Comparison of ENCODE assay signal across 27 cellular contexts in genomic region chrX:153746359-153746758, GRCh38. TPM values are rescaled to one million over a fixed set of nuclear protein-coding genes. Genes with fewer than 3 reads are reported as not detected.
DNase-seq lines count a peak whose midpoint lies in the region; ATAC-seq, FAIRE-seq and TF ChIP-seq lines count a peak whose summit lies in the region.
"Had no signal": no experiment of that assay in that cellular context is flagged by ENCODE, and none has a peak within 500 bp of the region (broad histone marks: within the 10 kb centered on the region; RNA-seq: fewer than 3 reads in every experiment).

No MANE protein-coding gene starts in this region.

- H3K27me3 Mint-ChIP-seq in glutamatergic neuron (ENCODE audit: unreplicated experiment): no peaks in the 10 kb centered on the region
- H3K27me3 Mint-ChIP-seq in activated T-helper 2 cell treated with anti-CD3 and anti-CD28 coated beads, Interferon-gamma antibody, Interleukin-2, Interleukin-4, amounts not matched to agents 10 μg/mL and 5 μg/mL and 100 μg/mL, durations not matched to agents 14 hours and 24 hours and 36 hours (ENCODE audit: low read depth): peaks cover 13% of the 10 kb centered on the region

- no peaks in the 10 kb centered on the region for H3K36me3 ChIP-seq in right atrium auricular region
- no peaks in the 10 kb centered on the region for H3K36me3 ChIP-seq in K562 (ENCODE audit: control insufficient read depth, insufficient read depth, low read length)
- H3K36me3 ChIP-seq: BE2C, BLaER1 had no signal

- H3K9me3 ChIP-seq in right atrium auricular region (no peaks in the 10 kb centered on the region), K562 (replicated peaks; ENCODE audit: control insufficient read depth, insufficient read depth, low read depth, low read length) (no peaks in the 10 kb centered on the region)
- H3K9me3 ChIP-seq: A549, BE2C, BLaER1 had no signal

- H3K4me1 ChIP-seq in right atrium auricular region (peaks cover 0 to 7% of the 10 kb centered on the region in 2 donors), K562 (replicated peaks in 1 of 2; ENCODE audit: control insufficient read depth in 2 of 2, insufficient read depth in 2 of 2, low read length in 2 of 2) (peaks cover 0 to 35% of the 10 kb centered on the region in 2 experiments; a peak in 3 of 5 replicates)
- H3K4me1 ChIP-seq: A549 had no signal

- H3K4me3 ChIP-seq in right atrium auricular region: no peak overlapping the region
- no peak overlapping the region for H3K4me3 ChIP-seq in K562
- H3K4me3 ChIP-seq: A549, BLaER1, GM12878 had no signal

- no peaks in the 10 kb centered on the region for H3K36me3 Mint-ChIP-seq in glutamatergic neuron (ENCODE audit: unreplicated experiment)
- no peaks in the 10 kb centered on the region for H3K36me3 Mint-ChIP-seq in activated T-helper 2 cell treated with anti-CD3 and anti-CD28 coated beads, Interferon-gamma antibody, Interleukin-2, Interleukin-4, amounts not matched to agents 10 μg/mL and 5 μg/mL and 100 μg/mL, durations not matched to agents 14 hours and 24 hours and 36 hours (ENCODE audit: low read depth)
- H3K36me3 Mint-ChIP-seq: CD4-positive, alpha-beta memory T cell; CD4-positive, CD25-positive, alpha-beta regulatory T cell had no signal

- no peak for ATAC-seq in K562
- ATAC-seq: A549, GM12878 had no signal

- no peaks in the 10 kb centered on the region for H3K79me2 ChIP-seq in K562 (ENCODE audit: control insufficient read depth, insufficient read depth, low read length)

- no TSS peak for BruUV-seq in K562 (replicated peaks; lab: Mats Ljungman, UMichigan)

- no peak for TF ChIP-seq RAD21 in K562 (CRISPR knock-in tag; conservative IDR thresholded peaks at IDR 0.05 in 1 of 2, IDR thresholded peaks at IDR 0.05 in 1 of 2)

- peak overlapping the region; percentile 16 for H3K4me3 Mint-ChIP-seq in glutamatergic neuron (ENCODE audit: unreplicated experiment)
- no peak overlapping the region for H3K4me3 Mint-ChIP-seq in activated T-helper 2 cell treated with anti-CD3 and anti-CD28 coated beads, Interferon-gamma antibody, Interleukin-2, Interleukin-4, amounts not matched to agents 10 μg/mL and 5 μg/mL and 100 μg/mL, durations not matched to agents 14 hours and 24 hours and 36 hours (ENCODE audit: low read depth)
- H3K4me3 Mint-ChIP-seq: CD14-positive monocyte; CD4-positive, alpha-beta memory T cell; CD4-positive, CD25-positive, alpha-beta regulatory T cell; CD8-positive, alpha-beta memory T cell had no signal

- H3K4me2 ChIP-seq in K562 (ENCODE audit: insufficient read depth, low read length): no peak overlapping the region
- H3K4me2 ChIP-seq: A549, BLaER1 had no signal

- H3K9me1 ChIP-seq in K562 (ENCODE audit: control insufficient read depth, insufficient read depth, low read length): no peaks in the 10 kb centered on the region

- H4K20me1 ChIP-seq in K562 (replicated peaks; ENCODE audit: control insufficient read depth, insufficient read depth, low read length): no peaks in the 10 kb centered on the region
- H4K20me1 ChIP-seq: BLaER1 had no signal

- no peak overlapping the region for H3K27ac ChIP-seq in right atrium auricular region
- no peak overlapping the region for H3K27ac ChIP-seq in K562 (ENCODE audit: extremely low read depth, low read depth, low read length)
- H3K27ac ChIP-seq: 22Rv1, A549, BLaER1 had no signal

- no peak overlapping the region for H3K27ac Mint-ChIP-seq in glutamatergic neuron (ENCODE audit: unreplicated experiment)
- no peak overlapping the region for H3K27ac Mint-ChIP-seq in activated T-helper 2 cell treated with anti-CD3 and anti-CD28 coated beads, Interferon-gamma antibody, Interleukin-2, Interleukin-4, amounts not matched to agents 10 μg/mL and 5 μg/mL and 100 μg/mL, durations not matched to agents 14 hours and 24 hours and 36 hours
- H3K27ac Mint-ChIP-seq: CD14-positive monocyte; CD4-positive, alpha-beta memory T cell; CD4-positive, CD25-positive, alpha-beta regulatory T cell; CD8-positive, alpha-beta memory T cell had no signal

- intact Hi-C loops in cardiac septum (cut with DNase I) (no loop called here), K562 (cut with micrococcal nuclease) (no loop called here)
- intact Hi-C loops in activated T-helper 2 cell treated with anti-CD3 and anti-CD28 coated beads, Interferon-gamma antibody, Interleukin-2, Interleukin-4, amounts not matched to agents 10 μg/mL and 5 μg/mL and 100 μg/mL, durations not matched to agents 14 hours and 24 hours and 36 hours (cut with micrococcal nuclease): no loop called here

- H3K9me3 Mint-ChIP-seq in glutamatergic neuron (ENCODE audit: unreplicated experiment): peaks cover 2% of the 10 kb centered on the region
- no peaks in the 10 kb centered on the region for H3K9me3 Mint-ChIP-seq in activated T-helper 2 cell treated with anti-CD3 and anti-CD28 coated beads, Interferon-gamma antibody, Interleukin-2, Interleukin-4, amounts not matched to agents 10 μg/mL and 5 μg/mL and 100 μg/mL, durations not matched to agents 14 hours and 24 hours and 36 hours
- H3K9me3 Mint-ChIP-seq: CD4-positive, CD25-positive, alpha-beta regulatory T cell; CD8-positive, alpha-beta memory T cell had no signal

- no peak overlapping the region for H3K9ac ChIP-seq in K562 (ENCODE audit: insufficient read depth in 1 of 2, low read depth in 2 of 2, low read length in 2 of 2)
- H3K9ac ChIP-seq: BLaER1 had no signal

- DNase-seq in cardiac septum (ENCODE audit: low spot score) (peak; percentile 1), right atrium auricular region (ENCODE audit: low spot score) (no peak), K562 (ENCODE audit: extremely low read depth in 1 of 4, low spot score in 3 of 4) (no peak), glutamatergic neuron (no peak), AG08395 (ENCODE audit: low spot score) (no peak)
- DNase-seq in activated T-helper 2 cell treated with anti-CD3 and anti-CD28 coated beads, Interferon-gamma antibody, Interleukin-2, Interleukin-4, amounts not matched to agents 10 μg/mL and 5 μg/mL and 100 μg/mL, durations not matched to agents 14 hours and 24 hours and 36 hours (ENCODE audit: low spot score): no peak
- DNase-seq: BE2C; C1 segment of cervical spinal cord; CD4-positive, alpha-beta memory T cell; CD4-positive, CD25-positive, alpha-beta regulatory T cell; CD8-positive, alpha-beta memory T cell; COR-L47; DMS 273 treated with DMSO at 0.1 percent for 48 hours; DMS153; DMS53; DMS79; DND-41; EL; GDM1 had no signal

- POLR2A ChIA-PET in K562 (lab: Yijun Ruan, JAX): no interaction called here

- CTCF ChIA-PET in K562 (lab: Yijun Ruan, JAX; ENCODE audit: low intra/inter-chr PET ratio): no interaction called here

- no peak for TF ChIP-seq POLR2A in K562 (conservative IDR thresholded peaks at IDR 0.05)

- H3K27me3 ChIP-seq in right atrium auricular region: no peaks in the 10 kb centered on the region
- no peaks in the 10 kb centered on the region for H3K27me3 ChIP-seq in K562 (ENCODE audit: control insufficient read depth in 2 of 2, insufficient read depth in 2 of 2, low read length in 2 of 2)
- H3K27me3 ChIP-seq: BE2C had no signal

- in situ Hi-C loops in K562 (cut with MboI): no loop called here

- no peak for FAIRE-seq in K562 (lab: Jason Lieb, UNC)
- FAIRE-seq: A549, GM12878, GM12892, GM18507 had no signal

- no peak for TF ChIP-seq CTCF in right atrium auricular region (IDR thresholded peaks at IDR 0.05)
- TF ChIP-seq CTCF in K562 (IDR thresholded peaks at IDR 0.05 in 2 of 3, conservative IDR thresholded peaks at IDR 0.05 in 1 of 3; ENCODE audit: insufficient read depth in 2 of 3, low read depth in 1 of 3, low read length in 3 of 3): no peak
- TF ChIP-seq CTCF in glutamatergic neuron (IDR thresholded peaks at IDR 0.05; ENCODE audit: partially characterized antibody, unreplicated experiment): no peak

- TF ChIP-seq EP300 in K562 (IDR thresholded peaks at IDR 0.05; ENCODE audit: low read length): no peak

- 58% methylated on average over 2 of the region's 3 CpGs for WGBS in K562 (ENCODE audit: insufficient coverage, low coverage, missing lambda C conversion rate)

- H2AFZ ChIP-seq in K562 (ENCODE audit: low read depth, low read length): no peak overlapping the region

- H3K4me1 Mint-ChIP-seq in glutamatergic neuron (ENCODE audit: low read depth, unreplicated experiment): peaks cover 1% of the 10 kb centered on the region
- peaks cover under 1% of the 10 kb centered on the region for H3K4me1 Mint-ChIP-seq in activated T-helper 2 cell treated with anti-CD3 and anti-CD28 coated beads, Interferon-gamma antibody, Interleukin-2, Interleukin-4, amounts not matched to agents 10 μg/mL and 5 μg/mL and 100 μg/mL, durations not matched to agents 14 hours and 24 hours and 36 hours (ENCODE audit: low read depth)

RNA-seq across cellular contexts. Expression of gene PLXNB3, which starts 17.7 kb away (rescaled TPM):
- total RNA-seq in cardiac septum (7.6 TPM), right atrium auricular region (1 to 10 TPM; 5.6 to 8.2 TPM), K562 (2014; rRNA removed) (1.6 and 2.0 TPM in 2 replicates), K562 (2014; rRNA removed; fragmentation: Illumina TruSeq; extraction: Trizol) (0.22 TPM in 1 of 2 replicates, not detected in the other), K562 (2015; rRNA removed; fragmentation: Illumina TruSeq; extraction: Trizol) (0.25 and 0.72 TPM in 2 replicates), K562 (2021) (1.6 TPM in 2 replicates), glutamatergic neuron (ENCODE audit: unreplicated experiment) (5.8 TPM)
- 2.4 and 18.7 TPM in 2 replicates for total RNA-seq in K562 (2011; cell fraction: chromatin; rRNA removed; ENCODE audit: low replicate concordance)
- 5.5 and 11.0 TPM in 2 replicates for total RNA-seq in K562 (2011; cell fraction: nucleolus; rRNA removed)
- 3.1 and 3.7 TPM in 2 replicates for total RNA-seq in K562 (2011; cell fraction: nucleoplasm; rRNA removed)
- polyA plus RNA-seq in K562 (2011; rRNA removed) (1.5 and 2.4 TPM in 2 replicates), K562 (2014; fragmentation: Illumina TruSeq; extraction: Trizol) (0.40 and 0.50 TPM in 2 replicates), K562 (2014; fragmentation: Nextera tagmentation; extraction: Ambion mirVana) (not detected), K562 (2014; rRNA removed) (1.4 and 1.6 TPM in 2 replicates)
- 0.63 and 1.1 TPM in 2 replicates for polyA plus RNA-seq in K562 (2011; cell fraction: cytosol; rRNA removed)
- 12.2 and 14.5 TPM in 2 replicates for polyA plus RNA-seq in K562 (2011; cell fraction: nucleus; rRNA removed)
- polyA plus RNA-seq in K562 (2012): 0.94 and 1.7 TPM in 2 replicates
- 0.81 and 1.2 TPM in 2 replicates for polyA minus RNA-seq in K562 (2011; rRNA and poly(A)+ RNA removed)
- polyA minus RNA-seq in K562 (2011; cell fraction: cytosol; rRNA and poly(A)+ RNA removed): 1.2 and 2.0 TPM in 2 replicates
- polyA minus RNA-seq in K562 (2011; cell fraction: nucleus; rRNA and poly(A)+ RNA removed): 4.0 and 4.3 TPM in 2 replicates
- 0.62 and 0.91 TPM in 2 replicates for total RNA-seq in activated T-helper 2 cell treated with anti-CD3 and anti-CD28 coated beads, Interferon-gamma antibody, Interleukin-2, Interleukin-4, amounts not matched to agents 10 μg/mL and 5 μg/mL and 100 μg/mL, durations not matched to agents 14 hours and 24 hours and 36 hours
- total RNA-seq: CD4-positive, alpha-beta memory T cell had no signal
- polyA plus RNA-seq: CD14-positive monocyte; CD4-positive, alpha-beta memory T cell; CD4-positive, CD25-positive, alpha-beta regulatory T cell; CD8-positive, alpha-beta memory T cell had no signal

RNA-seq across cellular contexts. Expression of gene ABCD1, which starts 21.7 kb away (rescaled TPM):
- total RNA-seq in cardiac septum: 15.1 TPM
- total RNA-seq in right atrium auricular region: 10 to 100 TPM; 15.2 to 18.0 TPM
- 3.4 and 16.6 TPM in 2 replicates for total RNA-seq in K562 (2011; cell fraction: chromatin; rRNA removed; ENCODE audit: low replicate concordance)
- 12.9 and 17.3 TPM in 2 replicates for total RNA-seq in K562 (2011; cell fraction: nucleolus; rRNA removed)
- total RNA-seq in K562 (2011; cell fraction: nucleoplasm; rRNA removed): 7.3 TPM in 2 replicates
- 3.9 and 6.0 TPM in 2 replicates for total RNA-seq in K562 (2014; rRNA removed)
- total RNA-seq in K562 (2014; rRNA removed; fragmentation: Illumina TruSeq; extraction: Trizol): 0.80 and 1.4 TPM in 2 replicates
- 2.8 and 3.1 TPM in 2 replicates for total RNA-seq in K562 (2015; rRNA removed; fragmentation: Illumina TruSeq; extraction: Trizol)
- 6.9 and 7.1 TPM in 2 replicates for total RNA-seq in K562 (2021)
- 1.6 and 3.8 TPM in 2 replicates for polyA plus RNA-seq in K562 (2011; rRNA removed)
- polyA plus RNA-seq in K562 (2011; cell fraction: cytosol; rRNA removed): 2.8 and 5.5 TPM in 2 replicates
- 8.7 and 16.4 TPM in 2 replicates for polyA plus RNA-seq in K562 (2011; cell fraction: nucleus; rRNA removed)
- 6.3 and 9.6 TPM in 2 replicates for polyA plus RNA-seq in K562 (2012)
- polyA plus RNA-seq in K562 (2014; fragmentation: Illumina TruSeq; extraction: Trizol): 2.2 and 3.5 TPM in 2 replicates
- polyA plus RNA-seq in K562 (2014; fragmentation: Nextera tagmentation; extraction: Ambion mirVana): under 1 TPM; 0.07 to 0.18 TPM
- polyA plus RNA-seq in K562 (2014; rRNA removed): 3.8 and 5.2 TPM in 2 replicates
- 1.8 and 2.6 TPM in 2 replicates for polyA minus RNA-seq in K562 (2011; rRNA and poly(A)+ RNA removed)
- 4.3 and 4.4 TPM in 2 replicates for polyA minus RNA-seq in K562 (2011; cell fraction: cytosol; rRNA and poly(A)+ RNA removed)
- polyA minus RNA-seq in K562 (2011; cell fraction: nucleus; rRNA and poly(A)+ RNA removed): 7.9 and 8.4 TPM in 2 replicates
- 13.5 TPM for total RNA-seq in glutamatergic neuron (ENCODE audit: unreplicated experiment)
- total RNA-seq in activated T-helper 2 cell treated with anti-CD3 and anti-CD28 coated beads, Interferon-gamma antibody, Interleukin-2, Interleukin-4, amounts not matched to agents 10 μg/mL and 5 μg/mL and 100 μg/mL, durations not matched to agents 14 hours and 24 hours and 36 hours: 8.8 and 10.1 TPM in 2 replicates

RNA-seq across cellular contexts. Expression of gene BCAP31, which starts 22.2 kb away (rescaled TPM):
- 98.0 TPM for total RNA-seq in cardiac septum
- total RNA-seq in right atrium auricular region: 100 to 1,000 TPM in 1 of 2 donors, 10 to 100 TPM in 1; 86.3 to 109 TPM
- total RNA-seq in K562 (2011; cell fraction: chromatin; rRNA removed; ENCODE audit: low replicate concordance): 194 and 313 TPM in 2 replicates
- total RNA-seq in K562 (2011; cell fraction: nucleolus; rRNA removed): 389 and 398 TPM in 2 replicates
- total RNA-seq in K562 (2011; cell fraction: nucleoplasm; rRNA removed): 299 and 322 TPM in 2 replicates
- total RNA-seq in K562 (2014; rRNA removed): 156 and 184 TPM in 2 replicates
- total RNA-seq in K562 (2014; rRNA removed; fragmentation: Illumina TruSeq; extraction: Trizol): 206 and 225 TPM in 2 replicates
- total RNA-seq in K562 (2015; rRNA removed; fragmentation: Illumina TruSeq; extraction: Trizol): 170 and 173 TPM in 2 replicates
- total RNA-seq in K562 (2021): 261 and 262 TPM in 2 replicates
- 157 and 186 TPM in 2 replicates for polyA plus RNA-seq in K562 (2011; rRNA removed)
- 164 and 227 TPM in 2 replicates for polyA plus RNA-seq in K562 (2011; cell fraction: cytosol; rRNA removed)
- polyA plus RNA-seq in K562 (2011; cell fraction: nucleus; rRNA removed): 115 and 116 TPM in 2 replicates
- 235 and 441 TPM in 2 replicates for polyA plus RNA-seq in K562 (2012)
- polyA plus RNA-seq in K562 (2014; fragmentation: Illumina TruSeq; extraction: Trizol): 188 and 219 TPM in 2 replicates
- polyA plus RNA-seq in K562 (2014; fragmentation: Nextera tagmentation; extraction: Ambion mirVana): 100 to 1,000 TPM; 562 to 683 TPM
- 175 and 176 TPM in 2 replicates for polyA plus RNA-seq in K562 (2014; rRNA removed)
- 177 and 181 TPM in 2 replicates for polyA minus RNA-seq in K562 (2011; rRNA and poly(A)+ RNA removed)
- 74.4 and 86.4 TPM in 2 replicates for polyA minus RNA-seq in K562 (2011; cell fraction: cytosol; rRNA and poly(A)+ RNA removed)
- 30.8 and 43.7 TPM in 2 replicates for polyA minus RNA-seq in K562 (2011; cell fraction: nucleus; rRNA and poly(A)+ RNA removed)
- 155 TPM for total RNA-seq in glutamatergic neuron (ENCODE audit: unreplicated experiment)
- 154 TPM in 2 replicates for total RNA-seq in activated T-helper 2 cell treated with anti-CD3 and anti-CD28 coated beads, Interferon-gamma antibody, Interleukin-2, Interleukin-4, amounts not matched to agents 10 μg/mL and 5 μg/mL and 100 μg/mL, durations not matched to agents 14 hours and 24 hours and 36 hours

RNA-seq across cellular contexts. Expression of gene SRPK3, which starts 34.5 kb away (rescaled TPM):
- total RNA-seq in cardiac septum: 54.7 TPM
- total RNA-seq in right atrium auricular region: 10 to 100 TPM; 19.4 to 24.6 TPM
- 0.42 TPM in 1 of 2 replicates, not detected in the other for total RNA-seq in K562 (2011; cell fraction: chromatin; rRNA removed; ENCODE audit: low replicate concordance)
- total RNA-seq in K562 (2011; cell fraction: nucleolus; rRNA removed): 0.17 and 0.39 TPM in 2 replicates
- 0.07 TPM in 1 of 2 replicates, not detected in the other for total RNA-seq in K562 (2011; cell fraction: nucleoplasm; rRNA removed)
- 0.09 TPM in 1 of 2 replicates, not detected in the other for total RNA-seq in K562 (2014; rRNA removed)
- total RNA-seq in K562 (2014; rRNA removed; fragmentation: Illumina TruSeq; extraction: Trizol): not detected in 2 replicates
- not detected in 2 replicates for total RNA-seq in K562 (2015; rRNA removed; fragmentation: Illumina TruSeq; extraction: Trizol)
- 0.04 TPM in 1 of 2 replicates, not detected in the other for total RNA-seq in K562 (2021)
- 0.01 and 0.12 TPM in 2 replicates for polyA plus RNA-seq in K562 (2011; rRNA removed)
- polyA plus RNA-seq in K562 (2011; cell fraction: cytosol; rRNA removed): 0.03 and 0.15 TPM in 2 replicates
- polyA plus RNA-seq in K562 (2011; cell fraction: nucleus; rRNA removed): 0.07 and 0.27 TPM in 2 replicates
- 0.84 and 1.1 TPM in 2 replicates for polyA plus RNA-seq in K562 (2012)
- polyA plus RNA-seq in K562 (2014; fragmentation: Illumina TruSeq; extraction: Trizol): 0.03 TPM in 1 of 2 replicates, not detected in the other
- polyA plus RNA-seq in K562 (2014; fragmentation: Nextera tagmentation; extraction: Ambion mirVana): under 1 TPM; 0.04 to 0.06 TPM
- polyA plus RNA-seq in K562 (2014; rRNA removed): 0.03 and 0.07 TPM in 2 replicates
- polyA minus RNA-seq in K562 (2011; rRNA and poly(A)+ RNA removed): not detected in 2 replicates
- polyA minus RNA-seq in K562 (2011; cell fraction: cytosol; rRNA and poly(A)+ RNA removed): not detected in 2 replicates
- polyA minus RNA-seq in K562 (2011; cell fraction: nucleus; rRNA and poly(A)+ RNA removed): 0.11 and 0.13 TPM in 2 replicates
- total RNA-seq in glutamatergic neuron (ENCODE audit: unreplicated experiment): not detected
- total RNA-seq in activated T-helper 2 cell treated with anti-CD3 and anti-CD28 coated beads, Interferon-gamma antibody, Interleukin-2, Interleukin-4, amounts not matched to agents 10 μg/mL and 5 μg/mL and 100 μg/mL, durations not matched to agents 14 hours and 24 hours and 36 hours: not detected in 2 replicates
- total RNA-seq: CD4-positive, alpha-beta memory T cell; CD4-positive, CD25-positive, alpha-beta regulatory T cell; CD8-positive, alpha-beta memory T cell; G401; GM12878 had no signal
- polyA plus RNA-seq: CD14-positive monocyte; CD4-positive, alpha-beta memory T cell; CD4-positive, CD25-positive, alpha-beta regulatory T cell; CD8-positive, alpha-beta memory T cell had no signal

RNA-seq across cellular contexts. Expression of gene IDH3G, which starts 47.8 kb away (rescaled TPM):
- total RNA-seq in cardiac septum: 68.5 TPM
- 100 to 1,000 TPM; 116 to 135 TPM for total RNA-seq in right atrium auricular region
- total RNA-seq in K562 (2011; cell fraction: chromatin; rRNA removed; ENCODE audit: low replicate concordance): 85.9 and 295 TPM in 2 replicates
- total RNA-seq in K562 (2011; cell fraction: nucleolus; rRNA removed): 142 and 145 TPM in 2 replicates
- total RNA-seq in K562 (2011; cell fraction: nucleoplasm; rRNA removed): 98.2 and 107 TPM in 2 replicates
- total RNA-seq in K562 (2014; rRNA removed): 62.4 and 70.5 TPM in 2 replicates
- total RNA-seq in K562 (2014; rRNA removed; fragmentation: Illumina TruSeq; extraction: Trizol): 16.3 and 30.6 TPM in 2 replicates
- 34.1 and 39.2 TPM in 2 replicates for total RNA-seq in K562 (2015; rRNA removed; fragmentation: Illumina TruSeq; extraction: Trizol)
- total RNA-seq in K562 (2021): 64.0 and 67.1 TPM in 2 replicates
- 37.9 and 74.6 TPM in 2 replicates for polyA plus RNA-seq in K562 (2011; rRNA removed)
- 81.4 and 108 TPM in 2 replicates for polyA plus RNA-seq in K562 (2011; cell fraction: cytosol; rRNA removed)
- polyA plus RNA-seq in K562 (2011; cell fraction: nucleus; rRNA removed): 174 and 207 TPM in 2 replicates
- 78.2 and 88.3 TPM in 2 replicates for polyA plus RNA-seq in K562 (2012)
- 72.5 and 80.1 TPM in 2 replicates for polyA plus RNA-seq in K562 (2014; fragmentation: Illumina TruSeq; extraction: Trizol)
- 10 to 100 TPM; 24.3 to 36.4 TPM for polyA plus RNA-seq in K562 (2014; fragmentation: Nextera tagmentation; extraction: Ambion mirVana)
- polyA plus RNA-seq in K562 (2014; rRNA removed): 63.2 and 69.3 TPM in 2 replicates
- 72.5 and 76.8 TPM in 2 replicates for polyA minus RNA-seq in K562 (2011; rRNA and poly(A)+ RNA removed)
- polyA minus RNA-seq in K562 (2011; cell fraction: cytosol; rRNA and poly(A)+ RNA removed): 47.7 and 58.4 TPM in 2 replicates
- 49.9 and 58.3 TPM in 2 replicates for polyA minus RNA-seq in K562 (2011; cell fraction: nucleus; rRNA and poly(A)+ RNA removed)
- 56.7 TPM for total RNA-seq in glutamatergic neuron (ENCODE audit: unreplicated experiment)
- total RNA-seq in activated T-helper 2 cell treated with anti-CD3 and anti-CD28 coated beads, Interferon-gamma antibody, Interleukin-2, Interleukin-4, amounts not matched to agents 10 μg/mL and 5 μg/mL and 100 μg/mL, durations not matched to agents 14 hours and 24 hours and 36 hours: 70.8 and 72.4 TPM in 2 replicates
